8 cellular contexts compared by ENCODE assay signal in genomic region chr11:3854660-3854976, GRCh38. TPM values are rescaled to one million over a fixed set of nuclear protein-coding genes. Genes with fewer than 3 reads are reported as not detected.
A peak's percentile ranks its signal among the peaks of the same experiment; 100 is the strongest.
DNase-seq lines count a peak whose midpoint lies in the region; ATAC-seq and TF ChIP-seq lines count a peak whose summit lies in the region.

No MANE protein-coding gene starts in this region.

- H3K4me1 Mint-ChIP-seq in activated CD4-positive, alpha-beta T cell treated with anti-CD3 and anti-CD28 coated beads, Interleukin-2, amount 10 ng/mL, durations not matched to agents 24 days and 14 days, result peaks cover 52% of the 10 kb centered on the region
- H3K4me1 Mint-ChIP-seq in activated T-helper 1 cell treated with anti-CD3 and anti-CD28 coated beads, Interleukin-12 subunit alpha, Interleukin-12 subunit beta, Interleukin-2, Interleukin-4 antibody, amounts not matched to agents 30 ng/mL and 10 ng/mL and 1 ng/mL, durations not matched to agents 14 hours and 24 hours and 36 hours (ENCODE audit: low read depth), result peaks cover 62% of the 10 kb centered on the region

- H3K27me3 ChIP-seq in left lung (no peaks in the 10 kb centered on the region), thoracic aorta (replicated peaks; ENCODE audit: insufficient read depth) (no peaks in the 10 kb centered on the region)

- DNase-seq in activated CD4-positive, alpha-beta T cell treated with anti-CD3 and anti-CD28 coated beads, Interleukin-2, amount 10 ng/mL, durations not matched to agents 24 days and 14 days, result no peak
- DNase-seq in activated CD4-positive, alpha-beta T cell treated with anti-CD3 and anti-CD28 coated beads, Interleukin-2, amount 50 U/mL, for 48 hours, result no peak
- DNase-seq in activated T-helper 1 cell treated with anti-CD3 and anti-CD28 coated beads, Interleukin-12 subunit alpha, Interleukin-12 subunit beta, Interleukin-2, Interleukin-4 antibody, amounts not matched to agents 30 ng/mL and 10 ng/mL and 1 ng/mL, durations not matched to agents 14 hours and 24 hours and 36 hours (ENCODE audit: low spot score), result no peak
- DNase-seq in left lung (no peak), thoracic aorta (ENCODE audit: low spot score) (no peak), COLO668 (lab: John Stamatoyannopoulos, UW; ENCODE audit: unreplicated experiment) (no peak), DMS 273 (lab: John Stamatoyannopoulos, UW; ENCODE audit: unreplicated experiment) (no peak)

- H3K36me3 Mint-ChIP-seq in activated CD4-positive, alpha-beta T cell treated with anti-CD3 and anti-CD28 coated beads, Interleukin-2, amount 10 ng/mL, durations not matched to agents 24 days and 14 days (ENCODE audit: low read depth), result peaks cover 15% of the 10 kb centered on the region
- H3K36me3 Mint-ChIP-seq in activated T-helper 1 cell treated with anti-CD3 and anti-CD28 coated beads, Interleukin-12 subunit alpha, Interleukin-12 subunit beta, Interleukin-2, Interleukin-4 antibody, amounts not matched to agents 30 ng/mL and 10 ng/mL and 1 ng/mL, durations not matched to agents 14 hours and 24 hours and 36 hours (ENCODE audit: low read depth), result peaks cover 5% of the 10 kb centered on the region

- H3K9me3 ChIP-seq in left lung (no peaks in the 10 kb centered on the region), thoracic aorta (no peaks in the 10 kb centered on the region)

- intact Hi-C loops in activated CD4-positive, alpha-beta T cell treated with anti-CD3 and anti-CD28 coated beads, Interleukin-2, amount 10 ng/mL, durations not matched to agents 24 days and 14 days (cut with micrococcal nuclease), result loop anchor here (1.0 to 2.0 kb wide), 7 partner anchors 13 to 240 kb away; partner anchors contain the start of genes NUP98 and RRM1
- intact Hi-C loops in activated T-helper 1 cell treated with anti-CD3 and anti-CD28 coated beads, Interleukin-12 subunit alpha, Interleukin-12 subunit beta, Interleukin-2, Interleukin-4 antibody, amounts not matched to agents 30 ng/mL and 10 ng/mL and 1 ng/mL, durations not matched to agents 14 hours and 24 hours and 36 hours (cut with micrococcal nuclease), result loop anchor here (1.0 kb wide), 8 partner anchors 13 to 218 kb away; partner anchors contain the start of gene NUP98
- intact Hi-C loops in left lung (cut with DNase I), result no loop called here

- H3K9me3 Mint-ChIP-seq in activated CD4-positive, alpha-beta T cell treated with anti-CD3 and anti-CD28 coated beads, Interleukin-2, amount 10 ng/mL, durations not matched to agents 24 days and 14 days, result no peaks in the 10 kb centered on the region
- no peaks in the 10 kb centered on the region for H3K9me3 Mint-ChIP-seq in activated T-helper 1 cell treated with anti-CD3 and anti-CD28 coated beads, Interleukin-12 subunit alpha, Interleukin-12 subunit beta, Interleukin-2, Interleukin-4 antibody, amounts not matched to agents 30 ng/mL and 10 ng/mL and 1 ng/mL, durations not matched to agents 14 hours and 24 hours and 36 hours

- no peaks in the 10 kb centered on the region for H3K36me3 ChIP-seq in left lung
- H3K36me3 ChIP-seq in thoracic aorta, result no peaks in the 10 kb centered on the region

- peak overlapping the region; percentile 99 for H3K27ac Mint-ChIP-seq in activated CD4-positive, alpha-beta T cell treated with anti-CD3 and anti-CD28 coated beads, Interleukin-2, amount 10 ng/mL, durations not matched to agents 24 days and 14 days
- H3K27ac Mint-ChIP-seq in activated T-helper 1 cell treated with anti-CD3 and anti-CD28 coated beads, Interleukin-12 subunit alpha, Interleukin-12 subunit beta, Interleukin-2, Interleukin-4 antibody, amounts not matched to agents 30 ng/mL and 10 ng/mL and 1 ng/mL, durations not matched to agents 14 hours and 24 hours and 36 hours, result peak overlapping the region; percentile 99

- H3K27ac ChIP-seq in left lung (peak overlapping the region; percentile 98), thoracic aorta (peak overlapping the region; percentile 94 to 96)

- ATAC-seq in left lung (peak; percentile 0), thoracic aorta (ENCODE audit: insufficient number of reproducible peaks, low FRiP score, low read depth) (no peak), GM18858 (IDR thresholded peaks at IDR 0.05; ENCODE audit: unreplicated experiment) (no peak)

- H3K4me3 Mint-ChIP-seq in activated CD4-positive, alpha-beta T cell treated with anti-CD3 and anti-CD28 coated beads, Interleukin-2, amount 10 ng/mL, durations not matched to agents 24 days and 14 days, result peak overlapping the region; percentile 78
- peak overlapping the region; percentile 92 for H3K4me3 Mint-ChIP-seq in activated T-helper 1 cell treated with anti-CD3 and anti-CD28 coated beads, Interleukin-12 subunit alpha, Interleukin-12 subunit beta, Interleukin-2, Interleukin-4 antibody, amounts not matched to agents 30 ng/mL and 10 ng/mL and 1 ng/mL, durations not matched to agents 14 hours and 24 hours and 36 hours

- no peak for TF ChIP-seq CTCF in left lung (IDR thresholded peaks at IDR 0.05)
- TF ChIP-seq CTCF in thoracic aorta (IDR thresholded peaks at IDR 0.05), result no peak

- H3K27me3 Mint-ChIP-seq in activated CD4-positive, alpha-beta T cell treated with anti-CD3 and anti-CD28 coated beads, Interleukin-2, amount 10 ng/mL, durations not matched to agents 24 days and 14 days, result no peaks in the 10 kb centered on the region
- no peaks in the 10 kb centered on the region for H3K27me3 Mint-ChIP-seq in activated T-helper 1 cell treated with anti-CD3 and anti-CD28 coated beads, Interleukin-12 subunit alpha, Interleukin-12 subunit beta, Interleukin-2, Interleukin-4 antibody, amounts not matched to agents 30 ng/mL and 10 ng/mL and 1 ng/mL, durations not matched to agents 14 hours and 24 hours and 36 hours (ENCODE audit: insufficient read depth)

- peak overlapping the region in 1 of 2 donors; percentile 92 for H3K4me3 ChIP-seq in left lung
- peak overlapping the region; percentile 99 for H3K4me3 ChIP-seq in thoracic aorta

- H3K4me1 ChIP-seq in left lung, result peaks cover 33 to 50% of the 10 kb centered on the region in 2 donors
- peaks cover 40 to 44% of the 10 kb centered on the region in 2 donors for H3K4me1 ChIP-seq in thoracic aorta (ENCODE audit: control insufficient read depth in 1 of 2, low read depth in 2 of 2)

RNA-seq across cellular contexts. Expression of gene STIM1, which starts 0.8 kb away (rescaled TPM):
- total RNA-seq in activated CD4-positive, alpha-beta T cell treated with anti-CD3 and anti-CD28 coated beads, Interleukin-2, amount 10 ng/mL, durations not matched to agents 24 days and 14 days, result 60.6 and 63.4 TPM in 2 replicates
- 61.7 and 68.0 TPM in 2 replicates for total RNA-seq in activated T-helper 1 cell treated with anti-CD3 and anti-CD28 coated beads, Interleukin-12 subunit alpha, Interleukin-12 subunit beta, Interleukin-2, Interleukin-4 antibody, amounts not matched to agents 30 ng/mL and 10 ng/mL and 1 ng/mL, durations not matched to agents 14 hours and 24 hours and 36 hours
- total RNA-seq in left lung, result 10 to 100 TPM; 50.9 to 52.9 TPM
- 10 to 100 TPM; 53.8 to 63.0 TPM for total RNA-seq in thoracic aorta

RNA-seq across cellular contexts. Expression of gene RHOG, which starts 13.9 kb away (rescaled TPM):
- 174 and 176 TPM in 2 replicates for total RNA-seq in activated CD4-positive, alpha-beta T cell treated with anti-CD3 and anti-CD28 coated beads, Interleukin-2, amount 10 ng/mL, durations not matched to agents 24 days and 14 days
- total RNA-seq in activated T-helper 1 cell treated with anti-CD3 and anti-CD28 coated beads, Interleukin-12 subunit alpha, Interleukin-12 subunit beta, Interleukin-2, Interleukin-4 antibody, amounts not matched to agents 30 ng/mL and 10 ng/mL and 1 ng/mL, durations not matched to agents 14 hours and 24 hours and 36 hours, result 170 and 179 TPM in 2 replicates
- total RNA-seq in left lung (100 to 1,000 TPM in 1 of 2 donors, 10 to 100 TPM in 1; 57.1 to 109 TPM), thoracic aorta (10 to 100 TPM; 49.4 to 69.7 TPM)

RNA-seq across cellular contexts. Expression of gene PGAP2, which starts 46.3 kb away (rescaled TPM):
- total RNA-seq in activated CD4-positive, alpha-beta T cell treated with anti-CD3 and anti-CD28 coated beads, Interleukin-2, amount 10 ng/mL, durations not matched to agents 24 days and 14 days, result 30.0 and 32.5 TPM in 2 replicates
- total RNA-seq in activated T-helper 1 cell treated with anti-CD3 and anti-CD28 coated beads, Interleukin-12 subunit alpha, Interleukin-12 subunit beta, Interleukin-2, Interleukin-4 antibody, amounts not matched to agents 30 ng/mL and 10 ng/mL and 1 ng/mL, durations not matched to agents 14 hours and 24 hours and 36 hours, result 29.8 and 30.1 TPM in 2 replicates
- total RNA-seq in left lung (10 to 100 TPM; 19.5 to 26.5 TPM), thoracic aorta (10 to 100 TPM in 1 of 2 donors, 1 to 10 TPM in 1; 4.4 to 22.5 TPM)

RNA-seq across cellular contexts. Expression of gene NUP98, which starts 57.3 kb away (rescaled TPM):
- 122 and 129 TPM in 2 replicates for total RNA-seq in activated CD4-positive, alpha-beta T cell treated with anti-CD3 and anti-CD28 coated beads, Interleukin-2, amount 10 ng/mL, durations not matched to agents 24 days and 14 days
- total RNA-seq in activated T-helper 1 cell treated with anti-CD3 and anti-CD28 coated beads, Interleukin-12 subunit alpha, Interleukin-12 subunit beta, Interleukin-2, Interleukin-4 antibody, amounts not matched to agents 30 ng/mL and 10 ng/mL and 1 ng/mL, durations not matched to agents 14 hours and 24 hours and 36 hours, result 122 and 123 TPM in 2 replicates
- 10 to 100 TPM; 59.9 to 66.8 TPM for total RNA-seq in left lung
- total RNA-seq in thoracic aorta, result 100 to 1,000 TPM; 135 to 216 TPM

Comparison
In these comparisons a context has a peak if more than half of its experiments do, and no peak if none do; other contexts are left out.
1. intact Hi-C loops: an anchor here in activated CD4-positive, alpha-beta T cell treated with anti-CD3 and anti-CD28 coated beads, Interleukin-2, amount 10 ng/mL, durations not matched to agents 24 days and 14 days (1.0 to 2.0 kb wide) and activated T-helper 1 cell treated with anti-CD3 and anti-CD28 coated beads, Interleukin-12 subunit alpha, Interleukin-12 subunit beta, Interleukin-2, Interleukin-4 antibody, amounts not matched to agents 30 ng/mL and 10 ng/mL and 1 ng/mL, durations not matched to agents 14 hours and 24 hours and 36 hours (1.0 kb wide); none called in left lung.